Comparison of ENCODE assay signal across 31 cellular contexts in genomic region chr19:23310729-23311211, GRCh38.
"Had no signal": no experiment of that assay in that cellular context is flagged by ENCODE, and none has a peak within 500 bp of the region (broad histone marks: within the 10 kb centered on the region; RNA-seq: fewer than 3 reads in every experiment).

No MANE protein-coding gene starts in this region.

- H3K36me3 Mint-ChIP-seq: activated naive CD8-positive, alpha-beta T cell treated with anti-CD3 and anti-CD28 coated beads, Interleukin-2, amount 10 ng/mL, durations not matched to agents 7 days and 5 days had no signal

- H3K4me3 ChIP-seq: adrenal gland, breast epithelium, MG63, Peyer's patch had no signal

- H3K27ac Mint-ChIP-seq: activated B cell treated with CpG ODN at 0.5 μM for 24 hours; activated CD4-positive, alpha-beta T cell treated with anti-CD3 and anti-CD28 coated beads, Interleukin-2, amount 10 ng/mL, durations not matched to agents 24 days and 14 days; activated CD8-positive, alpha-beta memory T cell treated with anti-CD3 and anti-CD28 coated beads, Interleukin-2, amount 10 ng/mL, durations not matched to agents 7 days and 5 days; activated naive CD8-positive, alpha-beta T cell treated with anti-CD3 and anti-CD28 coated beads, Interleukin-2, amount 10 ng/mL, durations not matched to agents 7 days and 5 days; activated T-cell treated with anti-CD3 and anti-CD28 coated beads, Interleukin-2, amount 50 U/mL, for 24 hours; IgD-negative memory B cell; T-helper 1 cell treated with Interleukin-12 subunit alpha and Interleukin-12 subunit beta and Interleukin-4 antibody, amounts not matched to agents 30 μg/mL and 1 μg/mL, for 36 hours had no signal

- H3K9me3 Mint-ChIP-seq: activated B cell treated with CpG ODN at 0.5 μM for 24 hours had no signal

- H3K4me1 ChIP-seq: adrenal gland, breast epithelium, Peyer's patch had no signal

- DNase-seq: activated B cell treated with CpG ODN at 0.5 μM for 24 hours; activated CD4-positive, alpha-beta T cell treated with anti-CD3 and anti-CD28 coated beads for 1 hour; activated CD4-positive, alpha-beta T cell treated with anti-CD3 and anti-CD28 coated beads, Interleukin-2, amount 10 ng/mL, durations not matched to agents 24 days and 14 days; activated CD4-positive, alpha-beta T cell treated with anti-CD3 and anti-CD28 coated beads, Interleukin-2, amount 50 U/mL, for 48 hours; activated CD8-positive, alpha-beta memory T cell treated with anti-CD3 and anti-CD28 coated beads, Interleukin-2, amount 10 ng/mL, durations not matched to agents 7 days and 5 days; activated naive CD4-positive, alpha-beta T cell treated with anti-CD3 and anti-CD28 coated beads, Interleukin-2, amount 50 U/mL, for 16 hours; activated naive CD8-positive, alpha-beta T cell treated with anti-CD3 and anti-CD28 coated beads, Interleukin-2, amount 10 ng/mL, durations not matched to agents 7 days and 5 days; activated T-cell treated with anti-CD3 and anti-CD28 coated beads, Interleukin-2, amount 50 U/mL, for 24 hours; adrenal gland; anterior cingulate cortex; central memory CD4-positive, alpha-beta T cell; KG1; MG63; MV-4-11; NCI-H1092 treated with DMSO at 0.1 percent for 48 hours; NCI-H1417 treated with DMSO at 0.1 percent for 48 hours; NCI-H1694; NCI-H2029; NCI-H2107; NCI-H2171 treated with DMSO at 0.1 percent for 48 hours; NCI-H226; NCI-H510A; NCI-H526 treated with DMSO at 0.1 percent for 48 hours; NCI-H82; Peyer's patch; SHP77 treated with DMSO at 0.1 percent for 48 hours; T-helper 9 cell had no signal

- H3K27ac ChIP-seq: adrenal gland, Peyer's patch had no signal

- H3K27me3 ChIP-seq: adrenal gland, breast epithelium, MG63, Peyer's patch had no signal

- FAIRE-seq: TTC549 had no signal

- ATAC-seq: activated CD8-positive, alpha-beta memory T cell treated with anti-CD3 and anti-CD28 coated beads, Interleukin-2, amount 10 ng/mL, durations not matched to agents 7 days and 5 days had no signal

- H3K9me3 ChIP-seq: adrenal gland, breast epithelium, MG63 had no signal

- H3K4me3 Mint-ChIP-seq: activated B cell treated with CpG ODN at 0.5 μM for 24 hours; activated CD4-positive, alpha-beta T cell treated with anti-CD3 and anti-CD28 coated beads, Interleukin-2, amount 10 ng/mL, durations not matched to agents 24 days and 14 days; activated CD8-positive, alpha-beta memory T cell treated with anti-CD3 and anti-CD28 coated beads, Interleukin-2, amount 10 ng/mL, durations not matched to agents 7 days and 5 days; activated naive CD8-positive, alpha-beta T cell treated with anti-CD3 and anti-CD28 coated beads, Interleukin-2, amount 10 ng/mL, durations not matched to agents 7 days and 5 days; activated T-cell treated with anti-CD3 and anti-CD28 coated beads, Interleukin-2, amount 50 U/mL, for 24 hours; IgD-negative memory B cell; T-helper 1 cell treated with Interleukin-12 subunit alpha and Interleukin-12 subunit beta and Interleukin-4 antibody, amounts not matched to agents 30 μg/mL and 1 μg/mL, for 36 hours had no signal

- H3K27me3 Mint-ChIP-seq: activated B cell treated with CpG ODN at 0.5 μM for 24 hours; activated CD4-positive, alpha-beta T cell treated with anti-CD3 and anti-CD28 coated beads, Interleukin-2, amount 10 ng/mL, durations not matched to agents 24 days and 14 days; activated CD8-positive, alpha-beta memory T cell treated with anti-CD3 and anti-CD28 coated beads, Interleukin-2, amount 10 ng/mL, durations not matched to agents 7 days and 5 days; activated naive CD8-positive, alpha-beta T cell treated with anti-CD3 and anti-CD28 coated beads, Interleukin-2, amount 10 ng/mL, durations not matched to agents 7 days and 5 days; activated T-cell treated with anti-CD3 and anti-CD28 coated beads, Interleukin-2, amount 50 U/mL, for 24 hours; IgD-negative memory B cell had no signal

- H3K36me3 ChIP-seq: adrenal gland, breast epithelium, MG63, Peyer's patch had no signal

- H3K4me1 Mint-ChIP-seq: activated B cell treated with CpG ODN at 0.5 μM for 24 hours; activated CD4-positive, alpha-beta T cell treated with anti-CD3 and anti-CD28 coated beads, Interleukin-2, amount 10 ng/mL, durations not matched to agents 24 days and 14 days; activated CD8-positive, alpha-beta memory T cell treated with anti-CD3 and anti-CD28 coated beads, Interleukin-2, amount 10 ng/mL, durations not matched to agents 7 days and 5 days; activated naive CD8-positive, alpha-beta T cell treated with anti-CD3 and anti-CD28 coated beads, Interleukin-2, amount 10 ng/mL, durations not matched to agents 7 days and 5 days had no signal
